Comparison of ENCODE assay signal across 8 cellular contexts in the genomic region with DNA sequence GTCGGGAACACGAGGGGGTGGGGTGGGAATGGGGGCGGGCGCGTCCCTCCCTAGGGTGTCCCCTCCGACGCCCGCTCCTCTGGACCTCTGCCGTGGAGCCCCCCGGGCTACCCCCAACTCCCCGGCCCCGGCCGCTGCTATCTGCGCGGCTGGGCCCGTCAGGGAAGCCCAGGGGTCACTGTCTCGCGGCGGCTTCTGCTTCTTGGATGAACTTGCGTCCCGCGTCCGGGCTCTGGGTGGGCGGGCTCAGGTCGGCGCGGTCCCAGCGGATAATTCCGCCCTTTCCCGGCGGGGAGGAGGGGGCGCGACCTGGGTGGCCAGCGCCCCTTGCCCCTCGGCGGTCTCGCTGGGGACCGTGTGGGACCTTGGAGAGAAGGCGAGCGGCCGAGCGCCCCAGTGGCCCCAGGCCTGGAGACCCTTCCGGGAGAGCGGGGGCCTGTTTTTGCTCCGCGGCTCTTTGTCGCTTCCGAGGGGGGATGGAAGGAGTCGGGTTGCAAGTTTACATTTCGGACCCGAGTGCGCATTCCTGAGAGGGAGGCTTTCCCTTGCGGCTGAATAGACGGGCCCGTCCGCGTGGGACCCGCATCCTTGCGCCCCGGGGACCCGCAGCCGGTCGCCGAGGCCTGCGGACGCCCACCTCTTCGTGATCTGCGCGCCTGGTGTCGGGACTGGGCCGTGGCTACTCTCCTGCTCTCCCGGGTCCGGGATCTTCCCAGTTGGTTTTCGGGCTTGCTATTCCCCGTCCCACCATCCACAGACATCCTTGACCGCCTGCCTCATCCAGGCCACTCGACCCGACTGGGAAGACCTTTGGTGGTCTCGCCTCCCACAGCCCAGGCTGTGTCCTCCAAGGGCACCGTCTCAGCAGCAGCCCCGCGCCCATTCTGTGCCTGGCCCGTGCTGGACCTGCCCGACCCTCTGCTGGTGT. TPM values are rescaled to one million over a fixed set of nuclear protein-coding genes. Genes with fewer than 3 reads are reported as not detected.
A peak's percentile ranks its signal among the peaks of the same experiment; 100 is the strongest.
DNase-seq lines count a peak whose midpoint lies in the region; ATAC-seq, FAIRE-seq and TF ChIP-seq lines count a peak whose summit lies in the region.

No MANE protein-coding gene starts in this region.

- TF ChIP-seq CTCF in Calu3 (IDR thresholded peaks at IDR 0.05; ENCODE audit: unreplicated experiment) (no peak), WI38 (IDR thresholded peaks at IDR 0.05; ENCODE audit: low read depth, low read length) (no peak), cardiac muscle cell (IDR thresholded peaks at IDR 0.05; ENCODE audit: low read depth, low read length) (no peak), parathyroid adenoma (IDR thresholded peaks at IDR 0.05) (no peak)

- H3K27ac Mint-ChIP-seq in Calu3 (ENCODE audit: unreplicated experiment): peak overlapping the region; percentile 88
- H3K27ac Mint-ChIP-seq in CD4-positive, alpha-beta memory T cell: no peak overlapping the region

- H2AFZ ChIP-seq in parathyroid adenoma: peak overlapping the region; percentile 88

- H3K9me3 Mint-ChIP-seq in Calu3 (ENCODE audit: low read depth, unreplicated experiment): no peaks in the 10 kb centered on the region
- peaks cover 0 to 10% (median 3%) of the 10 kb centered on the region in 8 donors for H3K9me3 Mint-ChIP-seq in CD4-positive, alpha-beta memory T cell

- peaks cover 34% of the 10 kb centered on the region for H3K36me3 Mint-ChIP-seq in Calu3 (ENCODE audit: insufficient read depth, unreplicated experiment)
- no peaks in the 10 kb centered on the region for H3K36me3 Mint-ChIP-seq in CD4-positive, alpha-beta memory T cell

- intact Hi-C loops in Calu3 (cut with micrococcal nuclease; ENCODE audit: unreplicated experiment): loop anchor here (10.0 kb wide), 1 partner anchor 69 kb away; no protein-coding TSS in a partner anchor
- intact Hi-C loops in CD4-positive, alpha-beta memory T cell (cut with micrococcal nuclease): no loop called here

- peak overlapping the region; percentile 67 for H3K4me3 Mint-ChIP-seq in Calu3 (ENCODE audit: low read depth, unreplicated experiment)
- peak overlapping the region in 3 of 8 donors; percentile 31 to 49 (median 38) for H3K4me3 Mint-ChIP-seq in CD4-positive, alpha-beta memory T cell

- H3K4me1 ChIP-seq in cardiac muscle cell (ENCODE audit: low read depth) (no peaks in the 10 kb centered on the region), parathyroid adenoma (peaks cover 5% of the 10 kb centered on the region)
- no peaks in the 10 kb centered on the region for H3K4me1 ChIP-seq in CD4-positive, alpha-beta memory T cell (ENCODE audit: insufficient read depth, low read length)

- TF ChIP-seq POLR2A in GM12891 (IDR thresholded peaks at IDR 0.05; ENCODE audit: low read depth, low read length): no peak

- H3K4me1 Mint-ChIP-seq in Calu3 (ENCODE audit: low read depth, unreplicated experiment): peaks cover 39% of the 10 kb centered on the region
- H3K4me1 Mint-ChIP-seq in CD4-positive, alpha-beta memory T cell: peaks cover 0 to 5% (median 0%) of the 10 kb centered on the region in 4 donors

- peak overlapping the region; percentile 60 for H3K4me2 ChIP-seq in parathyroid adenoma (ENCODE audit: low read length)

- H3K79me2 ChIP-seq in parathyroid adenoma: peaks cover 14% of the 10 kb centered on the region

- no peak overlapping the region for H3K9ac ChIP-seq in parathyroid adenoma

- no TSS peak for BruUV-seq in Calu3 (replicated peaks; lab: Mats Ljungman, UMichigan)

- FAIRE-seq in GM12891 (lab: Jason Lieb, UNC): no peak

- POLR2A ChIA-PET in CD4-positive, alpha-beta memory T cell (lab: Charles Lee; ENCODE audit: partially characterized antibody): no interaction called here

- peak overlapping the region; percentile 73 for H3K4me3 ChIP-seq in WI38 (ENCODE audit: low read depth, low read length)
- H3K4me3 ChIP-seq in cardiac muscle cell: peak overlapping the region; percentile 98
- peak overlapping the region; percentile 46 for H3K4me3 ChIP-seq in parathyroid adenoma (ENCODE audit: low read depth, low read length)
- no peak overlapping the region for H3K4me3 ChIP-seq in CD4-positive, alpha-beta memory T cell (ENCODE audit: low read length in 2 of 2)

- CTCF ChIA-PET in Calu3 (lab: Charles Lee): no interaction called here
- CTCF ChIA-PET in CD4-positive, alpha-beta memory T cell (lab: Charles Lee; ENCODE audit: partially characterized antibody): no interaction called here

- peak; percentile 14 for DNase-seq in Calu3
- DNase-seq in cardiac muscle cell (ENCODE audit: low read depth in 1 of 2, low spot score in 1 of 2): peak; percentile 43 to 64
- DNase-seq in NCI-H510A treated with DMSO at 0.1 percent for 48 hours (lab: John Stamatoyannopoulos, UW): no peak
- DNase-seq in GM12891 (ENCODE audit: insufficient read length, low spot score): no peak
- DNase-seq in CD4-positive, alpha-beta memory T cell: no peak

- no peak for ATAC-seq in HG03095 (IDR thresholded peaks at IDR 0.05; ENCODE audit: unreplicated experiment)

- no peaks in the 10 kb centered on the region for H3K36me3 ChIP-seq in cardiac muscle cell
- H3K36me3 ChIP-seq in parathyroid adenoma (ENCODE audit: control insufficient read depth, insufficient read depth, low read length): no peaks in the 10 kb centered on the region
- H3K36me3 ChIP-seq in CD4-positive, alpha-beta memory T cell (ENCODE audit: insufficient read depth, low read length): no peaks in the 10 kb centered on the region

- H3K27ac ChIP-seq in cardiac muscle cell (no peak overlapping the region), parathyroid adenoma (peak overlapping the region; percentile 40)
- H3K27ac ChIP-seq in CD4-positive, alpha-beta memory T cell (ENCODE audit: low read depth, low read length): no peak overlapping the region

- H3K27me3 ChIP-seq in cardiac muscle cell: no peaks in the 10 kb centered on the region
- H3K27me3 ChIP-seq in parathyroid adenoma (ENCODE audit: control insufficient read depth, insufficient read depth, low read length): no peaks in the 10 kb centered on the region
- no peaks in the 10 kb centered on the region for H3K27me3 ChIP-seq in CD4-positive, alpha-beta memory T cell (ENCODE audit: insufficient read depth, low read length)

- H3K9me3 ChIP-seq in cardiac muscle cell (ENCODE audit: low read depth): no peaks in the 10 kb centered on the region
- H3K9me3 ChIP-seq in parathyroid adenoma (ENCODE audit: control insufficient read depth, low read length): no peaks in the 10 kb centered on the region
- no peaks in the 10 kb centered on the region for H3K9me3 ChIP-seq in CD4-positive, alpha-beta memory T cell (ENCODE audit: control insufficient read depth in 1 of 2, low read length in 2 of 2)

- H3K27me3 Mint-ChIP-seq in Calu3 (ENCODE audit: unreplicated experiment): no peaks in the 10 kb centered on the region
- peaks cover 8 to 21% of the 10 kb centered on the region in 2 donors for H3K27me3 Mint-ChIP-seq in CD4-positive, alpha-beta memory T cell

TF ChIP-seq in GM12891, 5 proteins besides CTCF, POLR2A, EP300 and RAD21:
- TF ChIP-seq TAF1 (IDR thresholded peaks at IDR 0.05; ENCODE audit: low read depth, low read length) (no peak), PAX5 (IDR thresholded peaks at IDR 0.05; ENCODE audit: insufficient read depth, low read length, severe bottlenecking) (no peak), SPI1 (IDR thresholded peaks at IDR 0.05; ENCODE audit: low read depth, low read length) (no peak), POU2F2 (IDR thresholded peaks at IDR 0.05; ENCODE audit: low read depth, low read length) (no peak), POLR2AphosphoS5 (IDR thresholded peaks at IDR 0.05; ENCODE audit: low read depth, low read length) (no peak)

RNA-seq across cellular contexts. Expression of a gene that starts 0.8 kb away (rescaled TPM):
- 29.1 and 34.2 TPM in 2 replicates for total RNA-seq in Calu3 (2022)
- total RNA-seq in cardiac muscle cell: 22.3 and 30.6 TPM in 2 replicates
- polyA plus RNA-seq in cardiac muscle cell: 15.0 and 20.9 TPM in 2 replicates
- not detected for polyA plus RNA-seq in GM12891 (2012; ENCODE audit: low read depth, missing spikeins)
- under 1 TPM; 0.17 TPM for total RNA-seq in CD4-positive, alpha-beta memory T cell
- polyA plus RNA-seq in CD4-positive, alpha-beta memory T cell: not detected

Comparison
In these comparisons a context has a peak if more than half of its experiments do, and no peak if none do; other contexts are left out.
1. DNase-seq: peak in Calu3 (single experiment) and cardiac muscle cell (2 of 2); none in NCI-H510A treated with DMSO at 0.1 percent for 48 hours (single experiment), GM12891 (single experiment) and CD4-positive, alpha-beta memory T cell (0 of 5).
2. H3K4me3 ChIP-seq: peak in WI38 (single experiment), cardiac muscle cell (single experiment) and parathyroid adenoma (single experiment); none in CD4-positive, alpha-beta memory T cell (0 of 2).
3. RNA of a gene that starts 0.8 kb away (total RNA-seq): 29.1 to 34.2 TPM in Calu3 and 22.3 to 30.6 TPM in cardiac muscle cell; 0.17 TPM in CD4-positive, alpha-beta memory T cell; every median in the first group is over 10 times any median in the second.